In the genomic region with DNA sequence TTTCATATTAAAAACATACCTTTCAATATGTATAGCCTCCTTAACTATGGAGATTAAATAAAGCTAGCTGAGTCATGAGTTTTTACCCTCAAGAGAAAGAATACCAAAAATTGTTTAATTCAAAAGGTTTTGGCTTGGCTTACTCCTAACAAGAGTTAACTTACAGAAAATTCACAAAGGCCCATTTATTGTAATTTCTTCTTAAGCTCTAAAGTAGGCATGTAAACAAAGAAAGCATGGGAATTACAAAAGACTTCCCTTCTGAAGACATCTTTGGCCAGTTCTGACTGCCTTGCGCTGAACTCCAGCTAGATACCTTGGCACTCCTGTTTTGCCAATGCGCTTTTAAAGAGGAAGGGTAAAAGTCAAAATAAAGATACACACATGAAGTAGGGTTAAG, we compare ENCODE assay signal across 1 cellular context.
TF ChIP-seq lines count a peak whose summit lies in the region.

No MANE protein-coding gene starts in this region.

TF ChIP-seq in H1, 55 proteins besides CTCF, POLR2A, EP300 and RAD21:
- no peak for TF ChIP-seq CEBPB (IDR thresholded peaks at IDR 0.05; ENCODE audit: low read depth, low read length)
- no peak for TF ChIP-seq JUN (IDR thresholded peaks at IDR 0.05; ENCODE audit: low read depth, low read length)
- TF ChIP-seq BCL11A (IDR thresholded peaks at IDR 0.05; ENCODE audit: low read depth in 2 of 2, low read length in 2 of 2) = no peak
- TF ChIP-seq PHF8 (conservative IDR thresholded peaks at IDR 0.05; ENCODE audit: low read depth, low read length) = no peak
TF ChIP-seq in H1: peak in this region for 0.
